ENCODE assay signal across 11 cellular contexts in the genomic region with DNA sequence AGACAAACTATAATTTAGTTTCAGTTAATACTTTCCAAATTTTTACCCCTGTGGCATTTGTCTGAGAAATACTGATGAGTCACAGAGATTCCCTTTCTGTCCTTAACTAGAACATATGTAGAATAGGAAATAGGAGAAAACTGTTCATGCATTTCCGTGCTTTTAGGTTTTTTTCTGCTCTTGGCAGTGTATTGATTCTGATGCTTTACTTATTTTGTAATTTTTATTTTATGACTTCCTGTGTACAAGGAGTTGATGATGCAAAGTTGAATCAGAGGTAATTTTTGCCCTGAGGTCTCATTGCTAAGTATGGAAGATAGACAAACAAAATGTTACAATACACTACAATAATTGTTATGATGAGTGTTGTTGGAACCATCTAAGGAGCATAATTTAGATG. TPM values are rescaled to one million over a fixed set of nuclear protein-coding genes. Genes with fewer than 3 reads are reported as not detected.
DNase-seq lines count a peak whose midpoint lies in the region; ATAC-seq and TF ChIP-seq lines count a peak whose summit lies in the region.
"Had no signal": no experiment of that assay in that cellular context is flagged by ENCODE, and none has a peak within 500 bp of the region (broad histone marks: within the 10 kb centered on the region; RNA-seq: fewer than 3 reads in every experiment).

No MANE protein-coding gene starts in this region.

- TF ChIP-seq POLR2A in NB4 (IDR thresholded peaks at IDR 0.05; ENCODE audit: extremely low read depth, insufficient read length) (no peak), gastrocnemius medialis (IDR thresholded peaks at IDR 0.05) (no peak)

- H3K36me3 ChIP-seq in gastrocnemius medialis: no peaks in the 10 kb centered on the region

- in situ Hi-C loops in gastrocnemius medialis (cut with MboI; ENCODE audit: low sequenced_read_pairs in 4 of 4): no loop called here

- H3K9me3 ChIP-seq in gastrocnemius medialis: no peaks in the 10 kb centered on the region
- H3K9me3 ChIP-seq: mucosa of descending colon had no signal

- no peak for ATAC-seq in gastrocnemius medialis
- ATAC-seq in HG03108 (IDR thresholded peaks at IDR 0.05; ENCODE audit: unreplicated experiment): no peak
- ATAC-seq in GM21360 (IDR thresholded peaks at IDR 0.05; ENCODE audit: unreplicated experiment): no peak
- ATAC-seq: activated T-cell treated with anti-CD3 and anti-CD28 coated beads, Interleukin-2, amount 50 U/mL, for 72 hours; mucosa of descending colon had no signal

- H3K27me3 ChIP-seq in gastrocnemius medialis: no peaks in the 10 kb centered on the region

- H3K27ac ChIP-seq in gastrocnemius medialis: peak overlapping the region; percentile 64 to 80 (median 72)

- intact Hi-C loops in gastrocnemius medialis (cut with DNase I; ENCODE audit: low total_unique reads): loop anchor here (5.0 kb wide), 1 partner anchor 110 kb away; no protein-coding TSS in a partner anchor

- DNase-seq in NCI-H2029 (lab: John Stamatoyannopoulos, UW) (peak; percentile 36), NCI-H2029 treated with DMSO at 0.1 percent for 48 hours (lab: John Stamatoyannopoulos, UW) (no peak), NB4 (ENCODE audit: low read depth) (peak; percentile 28), dedifferentiated amniotic fluid mesenchymal stem cell (ENCODE audit: extremely low spot score) (peak; percentile 82), gastrocnemius medialis (no peak), NCI-H524 (lab: John Stamatoyannopoulos, UW) (no peak)
- DNase-seq: activated T-cell treated with anti-CD3 and anti-CD28 coated beads, Interleukin-2, amount 50 U/mL, for 72 hours; cerebellar nuclear complex; mucosa of descending colon had no signal

- TF ChIP-seq CTCF in NB4 (IDR thresholded peaks at IDR 0.05; ENCODE audit: low read depth, low read length): no peak
- TF ChIP-seq CTCF in gastrocnemius medialis (IDR thresholded peaks at IDR 0.05 in 4 of 5, conservative IDR thresholded peaks at IDR 0.05 in 1 of 5): no peak

- H3K4me3 ChIP-seq in NB4 (ENCODE audit: low read depth, low read length): no peak overlapping the region
- no peak overlapping the region for H3K4me3 ChIP-seq in gastrocnemius medialis
- H3K4me3 ChIP-seq: mucosa of descending colon had no signal

- H3K4me1 ChIP-seq in gastrocnemius medialis: peaks cover 61 to 71% of the 10 kb centered on the region in 2 donors

RNA-seq across cellular contexts. Expression of gene MNAT1, which starts 23.1 kb away (rescaled TPM):
- 10 to 100 TPM; 50.1 to 69.2 (median 62.0) TPM for total RNA-seq in gastrocnemius medialis

RNA-seq across cellular contexts. Expression of gene SIX4, which starts 33.5 kb away (rescaled TPM):
- total RNA-seq in gastrocnemius medialis: 10 to 100 TPM; 27.8 to 62.6 (median 46.1) TPM

Comparison
In these comparisons a context has a peak if more than half of its experiments do, and no peak if none do; other contexts are left out.
1. DNase-seq: peak in NCI-H2029 (single experiment), NB4 (single experiment) and dedifferentiated amniotic fluid mesenchymal stem cell (single experiment); none in NCI-H2029 treated with DMSO at 0.1 percent for 48 hours (single experiment), gastrocnemius medialis (0 of 2) and NCI-H524 (0 of 2).